ENCODE assay signal across 23 cellular contexts in the genomic region with DNA sequence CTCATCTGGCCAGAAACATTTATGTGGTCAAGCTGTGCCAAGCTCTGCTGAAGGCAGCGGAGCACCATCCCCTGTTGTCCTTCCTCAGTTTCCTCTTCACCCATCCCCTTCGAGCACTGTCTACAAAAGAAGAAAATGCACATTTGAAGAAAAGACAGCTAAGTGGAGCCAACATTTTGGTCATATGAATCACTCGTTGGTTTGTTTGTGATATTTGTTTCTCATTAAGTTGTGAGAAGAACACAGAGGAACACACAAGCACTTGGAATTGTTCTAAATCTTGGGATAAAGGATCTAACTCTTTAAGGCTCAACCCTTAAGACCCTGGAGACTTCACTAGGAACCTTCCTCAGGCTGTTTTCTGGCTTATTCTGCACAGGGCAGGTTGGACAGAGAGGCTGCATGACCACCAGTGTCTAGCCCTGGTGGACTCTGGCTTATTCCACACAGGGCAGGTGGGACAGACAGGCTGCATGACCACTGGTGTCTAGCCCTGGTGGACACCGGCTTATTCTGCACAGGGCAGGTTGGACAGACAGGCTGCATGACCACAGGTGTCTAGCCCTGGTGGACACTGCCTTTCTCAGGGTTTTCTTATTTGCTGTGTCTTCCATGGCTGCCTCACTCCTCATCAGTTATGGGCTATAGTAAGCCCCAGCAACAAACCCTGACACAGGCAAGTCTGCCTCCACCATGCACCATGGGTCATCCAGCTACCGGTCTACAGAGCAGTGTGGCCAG. TPM values are rescaled to one million over a fixed set of nuclear protein-coding genes. Genes with fewer than 3 reads are reported as not detected.
DNase-seq lines count a peak whose midpoint lies in the region; ATAC-seq and TF ChIP-seq lines count a peak whose summit lies in the region.
"Had no signal": no experiment of that assay in that cellular context is flagged by ENCODE, and none has a peak within 500 bp of the region (broad histone marks: within the 10 kb centered on the region; RNA-seq: fewer than 3 reads in every experiment).

No MANE protein-coding gene starts in this region.

- no peak for TF ChIP-seq POLR2A in gastrocnemius medialis (IDR thresholded peaks at IDR 0.05)

- peak; percentile 50 for DNase-seq in right atrium auricular region (ENCODE audit: low spot score)
- DNase-seq in left ventricle myocardium superior: no peak
- peak; percentile 18 for DNase-seq in left lobe of liver (ENCODE audit: low spot score)
- DNase-seq in gastrocnemius medialis: no peak
- DNase-seq in Kasumi-1 (lab: John Stamatoyannopoulos, UW): no peak
- no peak for DNase-seq in HPDE6-E6E7 (ENCODE audit: extremely low spot score)
- DNase-seq in T-helper 2 cell: no peak
- DNase-seq: activated CD4-positive, alpha-beta T cell treated with anti-CD3 and anti-CD28 coated beads, Interleukin-2, amount 10 ng/mL, durations not matched to agents 7 days and 5 days; activated naive CD4-positive, alpha-beta T cell; cerebellar nuclear complex; effector CD4-positive, alpha-beta T cell; GOT3; immature natural killer cell; NCI-H1417 treated with DMSO at 0.1 percent for 48 hours; NCI-H748 treated with DMSO at 0.1 percent for 48 hours; SIG-M5; T-helper 1 cell had no signal

- peaks cover 0 to 35% of the 10 kb centered on the region in 2 donors for H3K4me1 ChIP-seq in right atrium auricular region
- H3K4me1 ChIP-seq in gastrocnemius medialis: peaks cover 0 to 4% of the 10 kb centered on the region in 2 donors
- H3K4me1 ChIP-seq: parathyroid adenoma had no signal

- H3K4me3 ChIP-seq in right atrium auricular region: no peak overlapping the region
- H3K4me3 ChIP-seq in gastrocnemius medialis: no peak overlapping the region
- H3K4me3 ChIP-seq: lung, spleen had no signal

- H3K36me3 ChIP-seq in right atrium auricular region: no peaks in the 10 kb centered on the region
- H3K36me3 ChIP-seq in gastrocnemius medialis: no peaks in the 10 kb centered on the region
- H3K36me3 ChIP-seq: spleen had no signal

- intact Hi-C loops in left ventricle myocardium superior (cut with micrococcal nuclease) (no loop called here), gastrocnemius medialis (cut with DNase I; ENCODE audit: low total_unique reads) (no loop called here)

- no peak for TF ChIP-seq CTCF in right atrium auricular region (IDR thresholded peaks at IDR 0.05)
- TF ChIP-seq CTCF in gastrocnemius medialis (IDR thresholded peaks at IDR 0.05 in 4 of 5, conservative IDR thresholded peaks at IDR 0.05 in 1 of 5): no peak

- H3K27me3 ChIP-seq in right atrium auricular region (no peaks in the 10 kb centered on the region), gastrocnemius medialis (peaks cover 37 to 51% (median 40%) of the 10 kb centered on the region in 3 donors)

- in situ Hi-C loops in gastrocnemius medialis (cut with MboI; ENCODE audit: low sequenced_read_pairs in 4 of 4): no loop called here

- ATAC-seq in left ventricle myocardium superior (no peak), left lobe of liver (no peak), gastrocnemius medialis (no peak), HG02588 (IDR thresholded peaks at IDR 0.05; ENCODE audit: unreplicated experiment) (no peak)

- H3K9me3 ChIP-seq in right atrium auricular region (peaks cover 0 to 10% of the 10 kb centered on the region in 2 donors), gastrocnemius medialis (no peaks in the 10 kb centered on the region)

- H3K27ac ChIP-seq in right atrium auricular region (peak overlapping the region in 1 of 2 donors; percentile 80), gastrocnemius medialis (peak overlapping the region in 3 of 4 donors; percentile 53 to 77 (median 71))
- H3K27ac ChIP-seq: C4-2B, parathyroid adenoma had no signal

RNA-seq across cellular contexts. Expression of gene COL6A2, which starts 35.3 kb away (rescaled TPM):
- 100 to 1,000 TPM; 249 to 252 TPM for total RNA-seq in right atrium auricular region
- total RNA-seq in left ventricle myocardium superior: 196 TPM
- total RNA-seq in left lobe of liver: 34.9 TPM
- total RNA-seq in gastrocnemius medialis: 100 to 1,000 TPM in 2 of 4 donors, 10 to 100 TPM in 2; 44.0 to 141 (median 88.4) TPM
- total RNA-seq: OCI-LY7 had no signal

Comparison
In these comparisons a context has a peak if more than half of its experiments do, and no peak if none do; other contexts are left out.
1. DNase-seq: peak in right atrium auricular region (single experiment) and left lobe of liver (single experiment); none in left ventricle myocardium superior (single experiment), gastrocnemius medialis (0 of 2), Kasumi-1 (0 of 2), HPDE6-E6E7 (single experiment) and T-helper 2 cell (0 of 5).